12 cellular contexts compared by ENCODE assay signal in the genomic region with DNA sequence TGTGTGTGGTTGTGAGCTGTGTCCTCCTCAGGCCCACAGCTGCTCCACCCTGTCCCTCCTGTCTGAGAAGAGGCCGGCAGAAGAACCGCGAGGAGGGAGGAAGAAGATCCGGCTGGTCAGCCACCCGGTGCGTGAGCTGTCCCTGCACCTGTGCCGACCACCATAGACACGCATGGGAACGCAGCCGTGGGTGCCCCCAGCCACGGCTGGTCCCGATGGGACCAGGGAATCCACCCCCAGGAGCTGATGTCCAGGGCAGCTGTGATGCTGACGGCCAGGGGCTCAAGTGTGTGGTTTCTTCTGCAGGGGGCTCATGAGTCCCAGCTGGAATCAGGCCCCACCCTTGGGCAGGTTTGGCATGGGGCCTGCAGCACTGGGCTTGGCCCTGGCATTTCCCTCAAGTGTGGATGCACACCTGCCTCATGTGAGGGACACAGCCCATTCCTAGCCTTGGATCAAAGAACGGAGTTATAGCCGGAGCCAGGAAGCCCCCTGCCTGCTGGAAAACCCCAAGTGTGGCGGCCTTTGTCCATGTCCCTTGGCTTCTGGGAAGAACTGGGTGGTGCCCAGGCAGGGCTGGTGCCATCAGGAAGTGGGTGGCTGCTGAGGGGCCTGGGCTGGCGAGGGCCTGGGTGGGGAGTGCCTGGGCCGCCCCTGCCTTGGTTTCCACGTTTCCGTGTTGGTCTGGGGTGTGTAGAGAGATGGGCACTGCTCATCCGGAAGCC. TPM values are rescaled to one million over a fixed set of nuclear protein-coding genes. Genes with fewer than 3 reads are reported as not detected.
DNase-seq lines count a peak whose midpoint lies in the region; ATAC-seq and TF ChIP-seq lines count a peak whose summit lies in the region.
"Had no signal": no experiment of that assay in that cellular context is flagged by ENCODE, and none has a peak within 500 bp of the region (broad histone marks: within the 10 kb centered on the region; RNA-seq: fewer than 3 reads in every experiment).

No MANE protein-coding gene starts in this region.

- no peak overlapping the region for H2AFZ ChIP-seq in fibroblast of lung (ENCODE audit: low read length)

- no peak overlapping the region for H3K9ac ChIP-seq in fibroblast of lung (ENCODE audit: insufficient read depth, low read length)

- peaks cover 47% of the 10 kb centered on the region for H3K36me3 Mint-ChIP-seq in activated T-cell treated with anti-CD3 and anti-CD28 coated beads, Interleukin-2, amount 50 U/mL, for 24 hours (ENCODE audit: low read depth)
- H3K36me3 Mint-ChIP-seq in activated T-cell treated with anti-CD3 and anti-CD28 coated beads, Interleukin-2, amount 50 U/mL, for 4 hours (ENCODE audit: insufficient read depth), result peaks cover 2% of the 10 kb centered on the region
- H3K36me3 Mint-ChIP-seq in stimulated activated effector memory CD8-positive, alpha-beta T cell treated with anti-CD3 and anti-CD28 coated beads, Interleukin-12 subunit alpha, Interleukin-12 subunit beta, amount 100 ng/mL, for 72 hours, result peaks cover 58% of the 10 kb centered on the region
- H3K36me3 Mint-ChIP-seq in activated T-helper 1 cell treated with anti-CD3 and anti-CD28 coated beads, Interleukin-12 subunit alpha, Interleukin-12 subunit beta, Interleukin-2, Interleukin-4 antibody, amounts not matched to agents 30 ng/mL and 10 ng/mL and 1 ng/mL, durations not matched to agents 14 hours and 24 hours and 36 hours (ENCODE audit: low read depth), result peaks cover 9% of the 10 kb centered on the region

- no peaks in the 10 kb centered on the region for H3K27me3 ChIP-seq in fibroblast of lung (ENCODE audit: control insufficient read depth, insufficient read depth, low read length)
- H3K27me3 ChIP-seq: heart right ventricle, testis had no signal

- H3K27me3 Mint-ChIP-seq in activated T-cell treated with anti-CD3 and anti-CD28 coated beads, Interleukin-2, amount 50 U/mL, for 24 hours, result no peaks in the 10 kb centered on the region
- H3K27me3 Mint-ChIP-seq in activated T-cell treated with anti-CD3 and anti-CD28 coated beads, Interleukin-2, amount 50 U/mL, for 4 hours (ENCODE audit: low read depth), result no peaks in the 10 kb centered on the region
- peaks cover 2% of the 10 kb centered on the region for H3K27me3 Mint-ChIP-seq in activated T-helper 1 cell treated with anti-CD3 and anti-CD28 coated beads, Interleukin-12 subunit alpha, Interleukin-12 subunit beta, Interleukin-2, Interleukin-4 antibody, amounts not matched to agents 30 ng/mL and 10 ng/mL and 1 ng/mL, durations not matched to agents 14 hours and 24 hours and 36 hours (ENCODE audit: insufficient read depth)

- H3K27ac Mint-ChIP-seq in activated T-cell treated with anti-CD3 and anti-CD28 coated beads, Interleukin-2, amount 50 U/mL, for 24 hours, result peak overlapping the region; percentile 33
- H3K27ac Mint-ChIP-seq in stimulated activated effector memory CD8-positive, alpha-beta T cell treated with anti-CD3 and anti-CD28 coated beads, Interleukin-12 subunit alpha, Interleukin-12 subunit beta, amount 100 ng/mL, for 72 hours, result peak overlapping the region; percentile 96
- no peak overlapping the region for H3K27ac Mint-ChIP-seq in activated T-helper 1 cell treated with anti-CD3 and anti-CD28 coated beads, Interleukin-12 subunit alpha, Interleukin-12 subunit beta, Interleukin-2, Interleukin-4 antibody, amounts not matched to agents 30 ng/mL and 10 ng/mL and 1 ng/mL, durations not matched to agents 14 hours and 24 hours and 36 hours

- peak overlapping the region; percentile 2 for H3K27ac ChIP-seq in fibroblast of lung (ENCODE audit: insufficient read depth, low read length)
- H3K27ac ChIP-seq: testis had no signal

- H4K20me1 ChIP-seq in fibroblast of lung (ENCODE audit: control insufficient read depth, extremely low read depth, insufficient read depth, low read length), result no peaks in the 10 kb centered on the region

- H3K9me3 Mint-ChIP-seq in activated T-cell treated with anti-CD3 and anti-CD28 coated beads, Interleukin-2, amount 50 U/mL, for 24 hours, result no peaks in the 10 kb centered on the region
- H3K9me3 Mint-ChIP-seq in activated T-cell treated with anti-CD3 and anti-CD28 coated beads, Interleukin-2, amount 50 U/mL, for 4 hours, result no peaks in the 10 kb centered on the region
- no peaks in the 10 kb centered on the region for H3K9me3 Mint-ChIP-seq in stimulated activated effector memory CD8-positive, alpha-beta T cell treated with anti-CD3 and anti-CD28 coated beads, Interleukin-12 subunit alpha, Interleukin-12 subunit beta, amount 100 ng/mL, for 72 hours
- no peaks in the 10 kb centered on the region for H3K9me3 Mint-ChIP-seq in activated T-helper 1 cell treated with anti-CD3 and anti-CD28 coated beads, Interleukin-12 subunit alpha, Interleukin-12 subunit beta, Interleukin-2, Interleukin-4 antibody, amounts not matched to agents 30 ng/mL and 10 ng/mL and 1 ng/mL, durations not matched to agents 14 hours and 24 hours and 36 hours
- H3K9me3 Mint-ChIP-seq: T-helper 2 cell treated with Interferon-gamma antibody and Interleukin-4, amounts not matched to agents 5 μg/mL and 100 μg/mL, for 36 hours had no signal

- H3K4me3 ChIP-seq in fibroblast of lung (replicated peaks in 1 of 4; ENCODE audit: control extremely low read depth in 1 of 4, insufficient read depth in 1 of 4, low read depth in 3 of 4, low read length in 4 of 4), result no peak overlapping the region
- H3K4me3 ChIP-seq: heart right ventricle, testis had no signal

- H3K9me3 ChIP-seq in fibroblast of lung (ENCODE audit: control insufficient read depth, insufficient read depth, low read depth, low read length), result no peaks in the 10 kb centered on the region
- H3K9me3 ChIP-seq: heart right ventricle, testis had no signal

- intact Hi-C loops in activated T-helper 1 cell treated with anti-CD3 and anti-CD28 coated beads, Interleukin-12 subunit alpha, Interleukin-12 subunit beta, Interleukin-2, Interleukin-4 antibody, amounts not matched to agents 30 ng/mL and 10 ng/mL and 1 ng/mL, durations not matched to agents 14 hours and 24 hours and 36 hours (cut with micrococcal nuclease), result no loop called here

- H3K4me2 ChIP-seq in fibroblast of lung (ENCODE audit: extremely low read depth, insufficient read depth, low read length), result no peak overlapping the region

- DNase-seq in activated T-cell treated with anti-CD3 and anti-CD28 coated beads, Interleukin-2, amount 50 U/mL, for 24 hours, result no peak
- DNase-seq in activated T-cell treated with anti-CD3 and anti-CD28 coated beads, Interleukin-2, amount 50 U/mL, for 4 hours, result no peak
- no peak for DNase-seq in fibroblast of lung (ENCODE audit: low read depth in 2 of 2)
- no peak for DNase-seq in stimulated activated effector memory CD8-positive, alpha-beta T cell treated with anti-CD3 and anti-CD28 coated beads, Interleukin-12 subunit alpha, Interleukin-12 subunit beta, amount 100 ng/mL, for 72 hours (ENCODE audit: low spot score in 2 of 2)
- no peak for DNase-seq in activated T-helper 1 cell treated with anti-CD3 and anti-CD28 coated beads, Interleukin-12 subunit alpha, Interleukin-12 subunit beta, Interleukin-2, Interleukin-4 antibody, amounts not matched to agents 30 ng/mL and 10 ng/mL and 1 ng/mL, durations not matched to agents 14 hours and 24 hours and 36 hours (ENCODE audit: low spot score)
- DNase-seq: amygdala, DND-41, NCI-H2081 treated with DMSO at 0.1 percent for 48 hours, testis had no signal

- H3K4me1 ChIP-seq in fibroblast of lung (ENCODE audit: control insufficient read depth, extremely low read depth, insufficient read depth, low read length), result peaks cover 17% of the 10 kb centered on the region

- H3K79me2 ChIP-seq in fibroblast of lung (ENCODE audit: control insufficient read depth, insufficient read depth, low read length), result no peaks in the 10 kb centered on the region

- peaks cover 18% of the 10 kb centered on the region for H3K4me1 Mint-ChIP-seq in activated T-cell treated with anti-CD3 and anti-CD28 coated beads, Interleukin-2, amount 50 U/mL, for 24 hours (ENCODE audit: low read depth)
- H3K4me1 Mint-ChIP-seq in activated T-cell treated with anti-CD3 and anti-CD28 coated beads, Interleukin-2, amount 50 U/mL, for 4 hours (ENCODE audit: low read depth), result peaks cover 11% of the 10 kb centered on the region
- peaks cover 19% of the 10 kb centered on the region for H3K4me1 Mint-ChIP-seq in stimulated activated effector memory CD8-positive, alpha-beta T cell treated with anti-CD3 and anti-CD28 coated beads, Interleukin-12 subunit alpha, Interleukin-12 subunit beta, amount 100 ng/mL, for 72 hours
- H3K4me1 Mint-ChIP-seq in activated T-helper 1 cell treated with anti-CD3 and anti-CD28 coated beads, Interleukin-12 subunit alpha, Interleukin-12 subunit beta, Interleukin-2, Interleukin-4 antibody, amounts not matched to agents 30 ng/mL and 10 ng/mL and 1 ng/mL, durations not matched to agents 14 hours and 24 hours and 36 hours (ENCODE audit: low read depth), result no peaks in the 10 kb centered on the region

- no peak for TF ChIP-seq CTCF in fibroblast of lung (conservative IDR thresholded peaks at IDR 0.05 in 1 of 2, IDR thresholded peaks at IDR 0.05 in 1 of 2; ENCODE audit: low read depth in 1 of 2, low read length in 2 of 2)

- H3K4me3 Mint-ChIP-seq in activated T-cell treated with anti-CD3 and anti-CD28 coated beads, Interleukin-2, amount 50 U/mL, for 24 hours, result no peak overlapping the region
- H3K4me3 Mint-ChIP-seq in activated T-cell treated with anti-CD3 and anti-CD28 coated beads, Interleukin-2, amount 50 U/mL, for 4 hours, result no peak overlapping the region
- no peak overlapping the region for H3K4me3 Mint-ChIP-seq in stimulated activated effector memory CD8-positive, alpha-beta T cell treated with anti-CD3 and anti-CD28 coated beads, Interleukin-12 subunit alpha, Interleukin-12 subunit beta, amount 100 ng/mL, for 72 hours
- H3K4me3 Mint-ChIP-seq in activated T-helper 1 cell treated with anti-CD3 and anti-CD28 coated beads, Interleukin-12 subunit alpha, Interleukin-12 subunit beta, Interleukin-2, Interleukin-4 antibody, amounts not matched to agents 30 ng/mL and 10 ng/mL and 1 ng/mL, durations not matched to agents 14 hours and 24 hours and 36 hours, result no peak overlapping the region
- H3K4me3 Mint-ChIP-seq: T-helper 2 cell treated with Interferon-gamma antibody and Interleukin-4, amounts not matched to agents 5 μg/mL and 100 μg/mL, for 36 hours had no signal

- no peak for ATAC-seq in activated T-cell treated with anti-CD3 and anti-CD28 coated beads, Interleukin-2, amount 50 U/mL, for 4 hours
- ATAC-seq in stimulated activated effector memory CD8-positive, alpha-beta T cell treated with anti-CD3 and anti-CD28 coated beads, Interleukin-12 subunit alpha, Interleukin-12 subunit beta, amount 100 ng/mL, for 72 hours, result no peak
- no peak for ATAC-seq in SK-N-SH treated with all-trans-retinoic acid at 6 μM for 48 hours
- ATAC-seq: heart right ventricle had no signal

- H3K36me3 ChIP-seq in fibroblast of lung (ENCODE audit: control insufficient read depth, insufficient read depth, low read length), result peaks cover 31% of the 10 kb centered on the region

RNA-seq across cellular contexts. Expression of a gene that starts 4.6 kb away (rescaled TPM):
- total RNA-seq in activated T-cell treated with anti-CD3 and anti-CD28 coated beads, Interleukin-2, amount 50 U/mL, for 4 hours, result under 1 TPM in 1 of 3 donors, not detected in 2; 0.47 TPM
- total RNA-seq in fibroblast of lung, result 6.7 and 35.2 TPM in 2 replicates
- polyA plus RNA-seq in fibroblast of lung, result 3.8 and 5.7 TPM in 2 replicates
- 4.9 and 14.5 TPM in 2 replicates for polyA plus RNA-seq in fibroblast of lung (2012)
- 1.9 and 2.9 TPM in 2 replicates for polyA minus RNA-seq in fibroblast of lung (ENCODE audit: low replicate concordance)
- not detected in 2 replicates for total RNA-seq in activated T-helper 1 cell treated with anti-CD3 and anti-CD28 coated beads, Interleukin-12 subunit alpha, Interleukin-12 subunit beta, Interleukin-2, Interleukin-4 antibody, amounts not matched to agents 30 ng/mL and 10 ng/mL and 1 ng/mL, durations not matched to agents 14 hours and 24 hours and 36 hours

RNA-seq across cellular contexts. Expression of a gene that starts 15.9 kb away (rescaled TPM):
- 10 to 100 TPM; 62.1 to 67.1 (median 63.5) TPM for total RNA-seq in activated T-cell treated with anti-CD3 and anti-CD28 coated beads, Interleukin-2, amount 50 U/mL, for 4 hours
- total RNA-seq in fibroblast of lung, result 24.7 and 35.0 TPM in 2 replicates
- polyA plus RNA-seq in fibroblast of lung, result 32.2 and 34.6 TPM in 2 replicates
- 36.3 and 40.1 TPM in 2 replicates for polyA plus RNA-seq in fibroblast of lung (2012)
- 10.0 and 12.5 TPM in 2 replicates for polyA minus RNA-seq in fibroblast of lung (ENCODE audit: low replicate concordance)
- total RNA-seq in activated T-helper 1 cell treated with anti-CD3 and anti-CD28 coated beads, Interleukin-12 subunit alpha, Interleukin-12 subunit beta, Interleukin-2, Interleukin-4 antibody, amounts not matched to agents 30 ng/mL and 10 ng/mL and 1 ng/mL, durations not matched to agents 14 hours and 24 hours and 36 hours, result 71.8 and 73.5 TPM in 2 replicates

RNA-seq across cellular contexts. Expression of a gene that starts 16.0 kb away (rescaled TPM):
- 10 to 100 TPM; 38.1 to 43.9 (median 42.0) TPM for total RNA-seq in activated T-cell treated with anti-CD3 and anti-CD28 coated beads, Interleukin-2, amount 50 U/mL, for 4 hours
- total RNA-seq in fibroblast of lung, result 10.7 and 11.0 TPM in 2 replicates
- polyA plus RNA-seq in fibroblast of lung, result 7.6 and 8.7 TPM in 2 replicates
- 13.8 and 19.0 TPM in 2 replicates for polyA plus RNA-seq in fibroblast of lung (2012)
- polyA minus RNA-seq in fibroblast of lung (ENCODE audit: low replicate concordance), result 13.9 and 14.4 TPM in 2 replicates
- 34.5 and 36.7 TPM in 2 replicates for total RNA-seq in activated T-helper 1 cell treated with anti-CD3 and anti-CD28 coated beads, Interleukin-12 subunit alpha, Interleukin-12 subunit beta, Interleukin-2, Interleukin-4 antibody, amounts not matched to agents 30 ng/mL and 10 ng/mL and 1 ng/mL, durations not matched to agents 14 hours and 24 hours and 36 hours

RNA-seq across cellular contexts. Expression of a gene that starts 33.8 kb away (rescaled TPM):
- 10 to 100 TPM; 50.6 to 67.7 (median 62.3) TPM for total RNA-seq in activated T-cell treated with anti-CD3 and anti-CD28 coated beads, Interleukin-2, amount 50 U/mL, for 4 hours
- total RNA-seq in fibroblast of lung, result 8.5 and 12.4 TPM in 2 replicates
- polyA plus RNA-seq in fibroblast of lung, result 4.7 and 11.5 TPM in 2 replicates
- polyA plus RNA-seq in fibroblast of lung (2012), result 7.0 and 13.8 TPM in 2 replicates
- 20.4 and 77.8 TPM in 2 replicates for polyA minus RNA-seq in fibroblast of lung (ENCODE audit: low replicate concordance)
- 54.4 and 55.5 TPM in 2 replicates for total RNA-seq in activated T-helper 1 cell treated with anti-CD3 and anti-CD28 coated beads, Interleukin-12 subunit alpha, Interleukin-12 subunit beta, Interleukin-2, Interleukin-4 antibody, amounts not matched to agents 30 ng/mL and 10 ng/mL and 1 ng/mL, durations not matched to agents 14 hours and 24 hours and 36 hours

RNA-seq across cellular contexts. Expression of a gene that starts 38.6 kb away (rescaled TPM):
- 10 to 100 TPM; 11.4 to 16.2 (median 12.4) TPM for total RNA-seq in activated T-cell treated with anti-CD3 and anti-CD28 coated beads, Interleukin-2, amount 50 U/mL, for 4 hours
- total RNA-seq in fibroblast of lung, result 16.4 and 34.3 TPM in 2 replicates
- polyA plus RNA-seq in fibroblast of lung, result 3.7 and 27.4 TPM in 2 replicates
- polyA plus RNA-seq in fibroblast of lung (2012), result 6.8 and 60.2 TPM in 2 replicates
- polyA minus RNA-seq in fibroblast of lung (ENCODE audit: low replicate concordance), result 10.4 and 96.0 TPM in 2 replicates
- 5.3 and 5.5 TPM in 2 replicates for total RNA-seq in activated T-helper 1 cell treated with anti-CD3 and anti-CD28 coated beads, Interleukin-12 subunit alpha, Interleukin-12 subunit beta, Interleukin-2, Interleukin-4 antibody, amounts not matched to agents 30 ng/mL and 10 ng/mL and 1 ng/mL, durations not matched to agents 14 hours and 24 hours and 36 hours
